ENCODE assay signal across 13 cellular contexts in genomic region chr11:125170406-125171031, GRCh38. TPM values are rescaled to one million over a fixed set of nuclear protein-coding genes. Genes with fewer than 3 reads are reported as not detected.
DNase-seq lines count a peak whose midpoint lies in the region; ATAC-seq and TF ChIP-seq lines count a peak whose summit lies in the region.
"Had no signal": no experiment of that assay in that cellular context is flagged by ENCODE, and none has a peak within 500 bp of the region (broad histone marks: within the 10 kb centered on the region; RNA-seq: fewer than 3 reads in every experiment).

No MANE protein-coding gene starts in this region.

- CTCF ChIA-PET in naive thymus-derived CD4-positive, alpha-beta T cell (lab: Charles Lee): no interaction called here

- no peaks in the 10 kb centered on the region for H3K9me3 ChIP-seq in esophagus squamous epithelium
- H3K9me3 ChIP-seq in mesodermal cell (ENCODE audit: control insufficient read depth, low read length): no peaks in the 10 kb centered on the region
- no peaks in the 10 kb centered on the region for H3K9me3 ChIP-seq in thymus (ENCODE audit: control insufficient read depth)
- H3K9me3 ChIP-seq in naive thymus-derived CD4-positive, alpha-beta T cell (ENCODE audit: control insufficient read depth in 2 of 3, low read length in 3 of 3): no peaks in the 10 kb centered on the region

- no peak overlapping the region for H3K4me3 Mint-ChIP-seq in naive thymus-derived CD4-positive, alpha-beta T cell
- no peak overlapping the region for H3K4me3 Mint-ChIP-seq in stimulated activated naive B cell treated with anti-CD40 and anti-IgM and Interleukin-4, amounts not matched to agents 10 μg/mL and 1 μg/mL and 100 μg/mL, for 72 hours
- no peak overlapping the region for H3K4me3 Mint-ChIP-seq in activated CD4-positive, alpha-beta T cell treated with anti-CD3 and anti-CD28 coated beads, Interleukin-2, amount 10 ng/mL, durations not matched to agents 24 days and 14 days

- H3K27me3 Mint-ChIP-seq in naive thymus-derived CD4-positive, alpha-beta T cell: peaks cover 62 to 87% (median 74%) of the 10 kb centered on the region in 5 donors
- peaks cover 74 to 96% of the 10 kb centered on the region in 2 donors for H3K27me3 Mint-ChIP-seq in stimulated activated naive B cell treated with anti-CD40 and anti-IgM and Interleukin-4, amounts not matched to agents 10 μg/mL and 1 μg/mL and 100 μg/mL, for 72 hours
- peaks cover 51% of the 10 kb centered on the region for H3K27me3 Mint-ChIP-seq in activated CD4-positive, alpha-beta T cell treated with anti-CD3 and anti-CD28 coated beads, Interleukin-2, amount 10 ng/mL, durations not matched to agents 24 days and 14 days

- H3K36me3 Mint-ChIP-seq in naive thymus-derived CD4-positive, alpha-beta T cell: peaks cover 0 to 6% (median 0%) of the 10 kb centered on the region in 5 donors
- H3K36me3 Mint-ChIP-seq in stimulated activated naive B cell treated with anti-CD40 and anti-IgM and Interleukin-4, amounts not matched to agents 10 μg/mL and 1 μg/mL and 100 μg/mL, for 72 hours: no peaks in the 10 kb centered on the region
- no peaks in the 10 kb centered on the region for H3K36me3 Mint-ChIP-seq in activated CD4-positive, alpha-beta T cell treated with anti-CD3 and anti-CD28 coated beads, Interleukin-2, amount 10 ng/mL, durations not matched to agents 24 days and 14 days (ENCODE audit: low read depth)

- no peak for TF ChIP-seq CTCF in esophagus squamous epithelium (IDR thresholded peaks at IDR 0.05)

- H3K27ac Mint-ChIP-seq in naive thymus-derived CD4-positive, alpha-beta T cell: no peak overlapping the region
- H3K27ac Mint-ChIP-seq in stimulated activated naive B cell treated with anti-CD40 and anti-IgM and Interleukin-4, amounts not matched to agents 10 μg/mL and 1 μg/mL and 100 μg/mL, for 72 hours: no peak overlapping the region
- H3K27ac Mint-ChIP-seq in activated CD4-positive, alpha-beta T cell treated with anti-CD3 and anti-CD28 coated beads, Interleukin-2, amount 10 ng/mL, durations not matched to agents 24 days and 14 days: no peak overlapping the region

- H3K36me3 ChIP-seq in esophagus squamous epithelium (no peaks in the 10 kb centered on the region), mesodermal cell (ENCODE audit: control insufficient read depth, insufficient read depth, low read length) (no peaks in the 10 kb centered on the region), thymus (ENCODE audit: control insufficient read depth, insufficient read depth) (no peaks in the 10 kb centered on the region)
- H3K36me3 ChIP-seq in naive thymus-derived CD4-positive, alpha-beta T cell (ENCODE audit: control insufficient read depth in 2 of 3, insufficient read depth in 3 of 3, low read length in 3 of 3): no peaks in the 10 kb centered on the region

- peak overlapping the region in 1 of 4 donors; percentile 8 for H3K4me3 ChIP-seq in esophagus squamous epithelium
- H3K4me3 ChIP-seq in mesodermal cell (ENCODE audit: extremely low read depth, insufficient read depth, low read length, poor library complexity, severe bottlenecking): no peak overlapping the region
- no peak overlapping the region for H3K4me3 ChIP-seq in thymus (ENCODE audit: low read length)
- no peak overlapping the region for H3K4me3 ChIP-seq in naive thymus-derived CD4-positive, alpha-beta T cell (ENCODE audit: low read length)

- no peaks in the 10 kb centered on the region for H3K9me3 Mint-ChIP-seq in naive thymus-derived CD4-positive, alpha-beta T cell
- no peaks in the 10 kb centered on the region for H3K9me3 Mint-ChIP-seq in stimulated activated naive B cell treated with anti-CD40 and anti-IgM and Interleukin-4, amounts not matched to agents 10 μg/mL and 1 μg/mL and 100 μg/mL, for 72 hours
- H3K9me3 Mint-ChIP-seq in activated CD4-positive, alpha-beta T cell treated with anti-CD3 and anti-CD28 coated beads, Interleukin-2, amount 10 ng/mL, durations not matched to agents 24 days and 14 days: no peaks in the 10 kb centered on the region

- intact Hi-C loops in esophagus squamous epithelium (cut with DNase I): no loop called here
- intact Hi-C loops in naive thymus-derived CD4-positive, alpha-beta T cell (cut with micrococcal nuclease): no loop called here
- intact Hi-C loops in activated CD4-positive, alpha-beta T cell treated with anti-CD3 and anti-CD28 coated beads, Interleukin-2, amount 10 ng/mL, durations not matched to agents 24 days and 14 days (cut with micrococcal nuclease): no loop called here

- TF ChIP-seq POLR2A in esophagus squamous epithelium (IDR thresholded peaks at IDR 0.05): no peak

- H3K27ac ChIP-seq in esophagus squamous epithelium: peak overlapping the region in 3 of 4 donors; percentile 70 to 85 (median 84)
- peak overlapping the region; percentile 89 for H3K27ac ChIP-seq in mesodermal cell (ENCODE audit: low read depth, low read length, severe bottlenecking)
- peak overlapping the region; percentile 15 for H3K27ac ChIP-seq in thymus (ENCODE audit: low read depth)
- H3K27ac ChIP-seq in naive thymus-derived CD4-positive, alpha-beta T cell (ENCODE audit: low read depth, low read length): no peak overlapping the region

- H3K27me3 ChIP-seq in esophagus squamous epithelium: peaks cover 0 to 41% (median 2%) of the 10 kb centered on the region in 4 donors
- peaks cover 48% of the 10 kb centered on the region for H3K27me3 ChIP-seq in thymus (ENCODE audit: control insufficient read depth, insufficient read depth)
- peaks cover 12 to 22% of the 10 kb centered on the region in 2 donors for H3K27me3 ChIP-seq in naive thymus-derived CD4-positive, alpha-beta T cell (ENCODE audit: control insufficient read depth in 2 of 2, insufficient read depth in 2 of 2, low read length in 2 of 2)

- WGBS in esophagus squamous epithelium, 2 donors: 41 to 61% methylated on average over 7 to 10 of the region's 13 CpGs
- WGBS in mesodermal cell (ENCODE audit: insufficient coverage in 2 of 2), 2 experiments: 22% methylated on average over 6 of the region's 13 CpGs; no CpG with 5 or more reads in 1 of the 2 experiments
- WGBS in thymus: 59% methylated on average over 13 of the region's 13 CpGs

- DNase-seq in RPMI7951 (ENCODE audit: low read depth) (peak; percentile 20), esophagus squamous epithelium (lab: John Stamatoyannopoulos, UW) (no peak)
- DNase-seq in naive thymus-derived CD4-positive, alpha-beta T cell: no peak
- DNase-seq in stimulated activated naive B cell treated with anti-CD40 and anti-IgM and Interleukin-4, amounts not matched to agents 10 μg/mL and 1 μg/mL and 100 μg/mL, for 72 hours: no peak
- DNase-seq in activated CD4-positive, alpha-beta T cell treated with anti-CD3 and anti-CD28 coated beads, Interleukin-2, amount 10 ng/mL, durations not matched to agents 24 days and 14 days: no peak
- DNase-seq: dermis blood vessel endothelial cell; DMS53; NCI-H2081 treated with DMSO at 0.1 percent for 48 hours; stimulated activated CD4-positive, alpha-beta T cell treated with anti-CD3 and anti-CD28 coated beads, Interleukin-4, amount 100 ng/mL, for 1 hour had no signal

- peaks cover 8 to 15% (median 12%) of the 10 kb centered on the region in 7 donors for H3K4me1 Mint-ChIP-seq in naive thymus-derived CD4-positive, alpha-beta T cell
- peaks cover 8 to 14% of the 10 kb centered on the region in 2 donors for H3K4me1 Mint-ChIP-seq in stimulated activated naive B cell treated with anti-CD40 and anti-IgM and Interleukin-4, amounts not matched to agents 10 μg/mL and 1 μg/mL and 100 μg/mL, for 72 hours
- H3K4me1 Mint-ChIP-seq in activated CD4-positive, alpha-beta T cell treated with anti-CD3 and anti-CD28 coated beads, Interleukin-2, amount 10 ng/mL, durations not matched to agents 24 days and 14 days: peaks cover 8% of the 10 kb centered on the region

- POLR2A ChIA-PET in naive thymus-derived CD4-positive, alpha-beta T cell (lab: Charles Lee): no interaction called here

- no peak for ATAC-seq in naive thymus-derived CD4-positive, alpha-beta T cell
- no peak for ATAC-seq in GM19467 (IDR thresholded peaks at IDR 0.05; ENCODE audit: unreplicated experiment)
- ATAC-seq in stimulated activated naive B cell treated with anti-CD40 and anti-IgM and Interleukin-4, amounts not matched to agents 10 μg/mL and 1 μg/mL and 100 μg/mL, for 72 hours (replicated peaks): no peak
- ATAC-seq: left lobe of liver had no signal

- peaks cover 7 to 57% (median 32%) of the 10 kb centered on the region in 3 donors for H3K4me1 ChIP-seq in esophagus squamous epithelium
- H3K4me1 ChIP-seq in mesodermal cell (ENCODE audit: control insufficient read depth, insufficient read depth, low read length, poor library complexity, severe bottlenecking): peaks cover 49% of the 10 kb centered on the region
- peaks cover under 1% of the 10 kb centered on the region for H3K4me1 ChIP-seq in thymus (ENCODE audit: control insufficient read depth, insufficient read depth, low read length)
- peaks cover 9 to 15% of the 10 kb centered on the region in 2 donors for H3K4me1 ChIP-seq in naive thymus-derived CD4-positive, alpha-beta T cell (ENCODE audit: control insufficient read depth in 2 of 2, insufficient read depth in 2 of 2, low read length in 2 of 2)

RNA-seq across cellular contexts. Expression of gene PKNOX2, which starts 6.0 kb away (rescaled TPM):
- total RNA-seq in RPMI7951 (2014; rRNA removed; shearing (Covaris generic)): 2.1 and 2.8 TPM in 2 replicates
- 1 to 10 TPM in 2 of 4 donors, under 1 TPM in 1, not detected in 1; 0.40 to 5.9 (median 1.1) TPM for total RNA-seq in esophagus squamous epithelium
- 10.9 TPM for polyA plus RNA-seq in mesodermal cell (2013, experiment 1 of 2)
- polyA plus RNA-seq in mesodermal cell (2013, experiment 2 of 2): 10.0 TPM
- polyA plus RNA-seq in thymus: 2.2 TPM
- not detected for total RNA-seq in naive thymus-derived CD4-positive, alpha-beta T cell
- polyA plus RNA-seq in naive thymus-derived CD4-positive, alpha-beta T cell: not detected
- not detected in 2 replicates for total RNA-seq in activated CD4-positive, alpha-beta T cell treated with anti-CD3 and anti-CD28 coated beads, Interleukin-2, amount 10 ng/mL, durations not matched to agents 24 days and 14 days
- total RNA-seq: dermis blood vessel endothelial cell had no signal

RNA-seq across cellular contexts. Expression of gene TMEM218, which starts 59.1 kb away (rescaled TPM):
- 37.2 and 38.0 TPM in 2 replicates for total RNA-seq in RPMI7951 (2014; rRNA removed; shearing (Covaris generic))
- total RNA-seq in esophagus squamous epithelium: 10 to 100 TPM in 3 of 4 donors, 1 to 10 TPM in 1; 7.5 to 17.3 (median 13.9) TPM
- polyA plus RNA-seq in mesodermal cell (2013, experiment 1 of 2): 24.4 TPM
- 19.8 TPM for polyA plus RNA-seq in mesodermal cell (2013, experiment 2 of 2)
- polyA plus RNA-seq in thymus: 32.2 TPM
- 10 to 100 TPM; 10.2 to 18.5 (median 13.9) TPM for total RNA-seq in naive thymus-derived CD4-positive, alpha-beta T cell
- 10 to 100 TPM; 34.5 to 36.1 TPM for polyA plus RNA-seq in naive thymus-derived CD4-positive, alpha-beta T cell
- total RNA-seq in activated CD4-positive, alpha-beta T cell treated with anti-CD3 and anti-CD28 coated beads, Interleukin-2, amount 10 ng/mL, durations not matched to agents 24 days and 14 days: 17.3 and 18.2 TPM in 2 replicates
